ENCODE assay signal across 13 cellular contexts in the genomic region with DNA sequence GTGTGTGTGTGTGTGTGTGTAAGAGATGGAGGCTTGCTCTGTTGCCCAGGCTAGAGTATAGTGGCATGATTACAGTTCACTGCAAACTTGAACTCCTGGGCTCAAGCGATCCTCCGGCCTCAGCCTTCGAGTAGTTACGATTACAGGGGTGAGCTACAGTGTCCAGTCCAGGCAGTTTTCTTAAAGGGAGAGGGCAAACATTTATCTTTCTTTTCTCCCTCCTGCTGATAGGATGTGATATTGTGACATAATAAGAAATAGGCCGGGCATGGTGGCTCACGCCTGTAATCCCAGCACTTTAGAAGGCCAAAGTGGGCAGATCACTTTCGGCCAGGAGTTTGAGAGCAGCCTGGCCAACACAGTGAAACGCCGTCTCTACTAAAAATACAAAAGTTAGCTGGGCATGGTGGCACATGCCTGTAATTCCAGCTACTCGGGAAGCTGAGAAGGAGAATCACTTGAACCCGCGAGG. TPM values are rescaled to one million over a fixed set of nuclear protein-coding genes. Genes with fewer than 3 reads are reported as not detected.
DNase-seq lines count a peak whose midpoint lies in the region; ATAC-seq, FAIRE-seq and TF ChIP-seq lines count a peak whose summit lies in the region.
"Had no signal": no experiment of that assay in that cellular context is flagged by ENCODE, and none has a peak within 500 bp of the region (broad histone marks: within the 10 kb centered on the region; RNA-seq: fewer than 3 reads in every experiment).

No MANE protein-coding gene starts in this region.

- intact Hi-C loops in kidney (cut with DNase I), result no loop called here

- peak overlapping the region; percentile 59 for H3K4me3 ChIP-seq in CD4-positive, CD25-positive, alpha-beta regulatory T cell (ENCODE audit: low read depth, low read length)
- H3K4me3 ChIP-seq in GM23338 (no peak overlapping the region), parathyroid adenoma (ENCODE audit: low read depth, low read length) (no peak overlapping the region), kidney (ENCODE audit: low read length in 2 of 2) (no peak overlapping the region)
- H3K4me3 ChIP-seq: Peyer's patch had no signal

- H3K79me2 ChIP-seq in GM23338 (replicated peaks; ENCODE audit: insufficient read depth) (no peaks in the 10 kb centered on the region), parathyroid adenoma (no peaks in the 10 kb centered on the region)

- no peak for FAIRE-seq in kidney (lab: Jason Lieb, UNC)
- FAIRE-seq: keratinocyte had no signal

- no peaks in the 10 kb centered on the region for H3K9me2 ChIP-seq in GM23338 (ENCODE audit: insufficient read depth)

- H3K36me3 ChIP-seq in CD4-positive, CD25-positive, alpha-beta regulatory T cell (ENCODE audit: control insufficient read depth, insufficient read depth, low read length), result no peaks in the 10 kb centered on the region
- H3K36me3 ChIP-seq in GM23338 (ENCODE audit: insufficient read depth), result no peaks in the 10 kb centered on the region
- H3K36me3 ChIP-seq in parathyroid adenoma (ENCODE audit: control insufficient read depth, insufficient read depth, low read length), result no peaks in the 10 kb centered on the region
- H3K36me3 ChIP-seq in kidney (ENCODE audit: control insufficient read depth in 1 of 2, insufficient read depth in 2 of 2, low read length in 2 of 2), result no peaks in the 10 kb centered on the region
- H3K36me3 ChIP-seq: Peyer's patch had no signal

- no peaks in the 10 kb centered on the region for H3F3A ChIP-seq in GM23338 (replicated peaks; ENCODE audit: low read depth)

- H3K27me3 ChIP-seq in CD4-positive, CD25-positive, alpha-beta regulatory T cell (ENCODE audit: control insufficient read depth, insufficient read depth, low read length), result no peaks in the 10 kb centered on the region
- H3K27me3 ChIP-seq in GM23338 (ENCODE audit: insufficient read depth), result no peaks in the 10 kb centered on the region
- no peaks in the 10 kb centered on the region for H3K27me3 ChIP-seq in parathyroid adenoma (ENCODE audit: control insufficient read depth, insufficient read depth, low read length)
- H3K27me3 ChIP-seq: Peyer's patch had no signal

- H3K9ac ChIP-seq in parathyroid adenoma (no peak overlapping the region), kidney (ENCODE audit: low read length in 2 of 2) (no peak overlapping the region)

- peak overlapping the region; percentile 77 to 98 (median 96) for H3K27ac Mint-ChIP-seq in CD4-positive, CD25-positive, alpha-beta regulatory T cell
- no peak overlapping the region for H3K27ac Mint-ChIP-seq in GM23338
- peak overlapping the region; percentile 92 for H3K27ac Mint-ChIP-seq in activated naive CD8-positive, alpha-beta T cell treated with anti-CD3 and anti-CD28 coated beads for 36 hours
- H3K27ac Mint-ChIP-seq: mesothelial cell of epicardium had no signal

- peaks cover 6 to 41% (median 24%) of the 10 kb centered on the region in 4 donors for H3K4me1 Mint-ChIP-seq in CD4-positive, CD25-positive, alpha-beta regulatory T cell
- H3K4me1 Mint-ChIP-seq in GM23338, result no peaks in the 10 kb centered on the region
- peaks cover 25% of the 10 kb centered on the region for H3K4me1 Mint-ChIP-seq in activated naive CD8-positive, alpha-beta T cell treated with anti-CD3 and anti-CD28 coated beads for 36 hours

- H4K20me1 ChIP-seq in GM23338 (replicated peaks; ENCODE audit: insufficient read depth), result no peaks in the 10 kb centered on the region

- no peak for ATAC-seq in CD4-positive, CD25-positive, alpha-beta regulatory T cell (ENCODE audit: low read depth in 2 of 2)
- no peak for ATAC-seq in GM23338
- no peak for ATAC-seq in HG03108 (IDR thresholded peaks at IDR 0.05; ENCODE audit: unreplicated experiment)

- DNase-seq in CD4-positive, CD25-positive, alpha-beta regulatory T cell, result no peak
- DNase-seq in GM23338 (ENCODE audit: low spot score) (no peak), kidney (no peak), NCI-H2171 treated with DMSO at 0.1 percent for 48 hours (lab: John Stamatoyannopoulos, UW) (no peak)
- DNase-seq in activated naive CD8-positive, alpha-beta T cell treated with anti-CD3 and anti-CD28 coated beads for 36 hours, result no peak
- DNase-seq: activated CD4-positive, alpha-beta T cell treated with anti-CD3 and anti-CD28 coated beads, Interleukin-2, amount 50 U/mL, for 4 hours; COR-L47; glutamatergic neuron had no signal

- peaks cover 6% of the 10 kb centered on the region for H3K27me3 Mint-ChIP-seq in CD4-positive, CD25-positive, alpha-beta regulatory T cell
- H3K27me3 Mint-ChIP-seq in GM23338 (ENCODE audit: insufficient read depth, low read depth, poor library complexity), result peaks cover 3% of the 10 kb centered on the region
- no peaks in the 10 kb centered on the region for H3K27me3 Mint-ChIP-seq in activated naive CD8-positive, alpha-beta T cell treated with anti-CD3 and anti-CD28 coated beads for 36 hours

- peak overlapping the region; percentile 90 for H2AFZ ChIP-seq in GM23338
- peak overlapping the region; percentile 58 for H2AFZ ChIP-seq in parathyroid adenoma

- H3K9me3 ChIP-seq in CD4-positive, CD25-positive, alpha-beta regulatory T cell (ENCODE audit: control insufficient read depth in 2 of 2, low read length in 2 of 2), result no peaks in the 10 kb centered on the region
- H3K9me3 ChIP-seq in parathyroid adenoma (ENCODE audit: control insufficient read depth, low read length), result no peaks in the 10 kb centered on the region
- H3K9me3 ChIP-seq in kidney (ENCODE audit: control insufficient read depth in 1 of 2, low read length in 2 of 2), result no peaks in the 10 kb centered on the region
- H3K9me3 ChIP-seq: Peyer's patch had no signal

- no peak overlapping the region for H3K4me2 ChIP-seq in GM23338
- H3K4me2 ChIP-seq in parathyroid adenoma (ENCODE audit: low read length), result no peak overlapping the region

- peaks cover 28% of the 10 kb centered on the region for H3K4me1 ChIP-seq in CD4-positive, CD25-positive, alpha-beta regulatory T cell (ENCODE audit: control insufficient read depth, insufficient read depth, low read length, poor library complexity, severe bottlenecking)
- H3K4me1 ChIP-seq in GM23338 (ENCODE audit: insufficient read depth) (no peaks in the 10 kb centered on the region), parathyroid adenoma (peaks cover 5% of the 10 kb centered on the region), kidney (ENCODE audit: control insufficient read depth in 1 of 2, insufficient read depth in 1 of 2, low read depth in 1 of 2, low read length in 2 of 2) (no peaks in the 10 kb centered on the region)

- H3K27ac ChIP-seq in CD4-positive, CD25-positive, alpha-beta regulatory T cell (ENCODE audit: insufficient read depth, low read length, poor library complexity, severe bottlenecking), result peak overlapping the region; percentile 82
- H3K27ac ChIP-seq in GM23338 (ENCODE audit: low read depth) (no peak overlapping the region), parathyroid adenoma (no peak overlapping the region), kidney (ENCODE audit: low read depth in 2 of 2, low read length in 2 of 2) (no peak overlapping the region)

- H3K4me3 Mint-ChIP-seq in CD4-positive, CD25-positive, alpha-beta regulatory T cell, result peak overlapping the region in 2 of 4 donors; percentile 63 to 82
- no peak overlapping the region for H3K4me3 Mint-ChIP-seq in GM23338
- H3K4me3 Mint-ChIP-seq in activated naive CD8-positive, alpha-beta T cell treated with anti-CD3 and anti-CD28 coated beads for 36 hours, result no peak overlapping the region
- H3K4me3 Mint-ChIP-seq: mesothelial cell of epicardium had no signal

- no peaks in the 10 kb centered on the region for H3K36me3 Mint-ChIP-seq in CD4-positive, CD25-positive, alpha-beta regulatory T cell
- no peaks in the 10 kb centered on the region for H3K36me3 Mint-ChIP-seq in GM23338 (ENCODE audit: low read depth)
- peaks cover 3% of the 10 kb centered on the region for H3K36me3 Mint-ChIP-seq in activated naive CD8-positive, alpha-beta T cell treated with anti-CD3 and anti-CD28 coated beads for 36 hours
- H3K36me3 Mint-ChIP-seq: mesothelial cell of epicardium had no signal

- no peak for TF ChIP-seq CTCF in GM23338 (conservative IDR thresholded peaks at IDR 0.05; ENCODE audit: low read depth in 2 of 2)
- TF ChIP-seq CTCF in parathyroid adenoma (IDR thresholded peaks at IDR 0.05), result no peak
- no peak for TF ChIP-seq CTCF in kidney (IDR thresholded peaks at IDR 0.05; ENCODE audit: borderline replicate concordance, extremely low read depth, insufficient read depth)

- no peaks in the 10 kb centered on the region for H3K9me3 Mint-ChIP-seq in CD4-positive, CD25-positive, alpha-beta regulatory T cell
- no peaks in the 10 kb centered on the region for H3K9me3 Mint-ChIP-seq in GM23338
- H3K9me3 Mint-ChIP-seq in activated naive CD8-positive, alpha-beta T cell treated with anti-CD3 and anti-CD28 coated beads for 36 hours, result no peaks in the 10 kb centered on the region
- H3K9me3 Mint-ChIP-seq: mesothelial cell of epicardium had no signal

TF ChIP-seq in GM23338, 12 proteins besides CTCF, POLR2A, EP300 and RAD21 (continues in another document):
- TF ChIP-seq EZH2 (IDR thresholded peaks at IDR 0.05; ENCODE audit: low read depth, unreplicated experiment) (no peak), EZH2phosphoT487 (IDR thresholded peaks at IDR 0.05; ENCODE audit: unreplicated experiment) (no peak), POLR2AphosphoS5 (IDR thresholded peaks at IDR 0.05; ENCODE audit: low read depth) (no peak), ZNF331 (CRISPR knock-in tag; IDR thresholded peaks at IDR 0.05; ENCODE audit: low read depth) (no peak), NANOG (IDR thresholded peaks at IDR 0.05; ENCODE audit: borderline replicate concordance) (no peak)

RNA-seq across cellular contexts. Expression of a gene that starts 31.8 kb away (rescaled TPM):
- total RNA-seq in CD4-positive, CD25-positive, alpha-beta regulatory T cell, result 99.8 TPM
- polyA plus RNA-seq in CD4-positive, CD25-positive, alpha-beta regulatory T cell, result 10 to 100 TPM; 17.1 to 19.2 (median 18.3) TPM
- total RNA-seq in GM23338 (2014; rRNA removed; shearing (Covaris generic)), result 15.0 and 21.1 TPM in 2 replicates
- 8.6 and 11.5 TPM in 2 replicates for polyA plus RNA-seq in GM23338 (2016; fragmentation: Nextera tagmentation; extraction: Ambion mirVana)
- total RNA-seq in activated naive CD8-positive, alpha-beta T cell treated with anti-CD3 and anti-CD28 coated beads for 36 hours, result 10 to 100 TPM; 32.4 to 33.9 TPM
- 85.3 TPM for total RNA-seq in kidney
- polyA plus RNA-seq in kidney (ENCODE audit: insufficient read depth, low read depth, low replicate concordance), result 14.5 TPM

RNA-seq across cellular contexts. Expression of a gene that starts 46.4 kb away (rescaled TPM):
- total RNA-seq in CD4-positive, CD25-positive, alpha-beta regulatory T cell, result 66.1 TPM
- polyA plus RNA-seq in CD4-positive, CD25-positive, alpha-beta regulatory T cell, result 10 to 100 TPM; 11.8 to 17.4 (median 14.0) TPM
- total RNA-seq in GM23338 (2014; rRNA removed; shearing (Covaris generic)), result 21.7 and 39.0 TPM in 2 replicates
- 23.9 and 24.8 TPM in 2 replicates for polyA plus RNA-seq in GM23338 (2016; fragmentation: Nextera tagmentation; extraction: Ambion mirVana)
- 10 to 100 TPM; 40.7 to 41.7 TPM for total RNA-seq in activated naive CD8-positive, alpha-beta T cell treated with anti-CD3 and anti-CD28 coated beads for 36 hours
- total RNA-seq in kidney, result 25.8 TPM
- 10.9 TPM for polyA plus RNA-seq in kidney (ENCODE audit: insufficient read depth, low read depth, low replicate concordance)
